ENCODE assay signal across 8 cellular contexts in genomic region chr20:3818155-3819151, GRCh38. TPM values are rescaled to one million over a fixed set of nuclear protein-coding genes. Genes with fewer than 3 reads are reported as not detected.
DNase-seq lines count a peak whose midpoint lies in the region; ATAC-seq and TF ChIP-seq lines count a peak whose summit lies in the region.

No MANE protein-coding gene starts in this region.

- H3K4me2 ChIP-seq in OCI-LY7 (ENCODE audit: low read length), result peak overlapping the region; percentile 47

- peak overlapping the region; percentile 76 for H2AFZ ChIP-seq in OCI-LY7 (ENCODE audit: low read length)

- H3K4me3 ChIP-seq in OCI-LY7 (ENCODE audit: low read depth, low read length, poor library complexity, severe bottlenecking) (no peak overlapping the region), liver (ENCODE audit: low read depth in 1 of 3, low read length in 3 of 3) (no peak overlapping the region), thyroid gland (replicated peaks in 1 of 3) (no peak overlapping the region)

- POLR2A ChIA-PET in OCI-LY7 (lab: Charles Lee), result interaction anchor here (0.6 to 1.8 kb wide), 5 partner anchors 18 to 342 kb away, joined by 3 to 8 read pairs (median 4); partner anchors contain the start of genes ADISSP and CDC25B

- peaks cover 37% of the 10 kb centered on the region for H3K4me1 ChIP-seq in OCI-LY7 (ENCODE audit: insufficient read depth, low read length, poor library complexity, severe bottlenecking)
- H3K4me1 ChIP-seq in liver (ENCODE audit: control insufficient read depth in 4 of 4, insufficient read depth in 4 of 4, low read length in 3 of 4), result peaks cover 0 to 21% (median 13%) of the 10 kb centered on the region in 4 donors
- peaks cover 7 to 29% of the 10 kb centered on the region in 2 donors for H3K4me1 ChIP-seq in thyroid gland

- ATAC-seq in central memory CD8-positive, alpha-beta T cell (replicated peaks; ENCODE audit: extremely low read depth, poor library complexity, severe bottlenecking), result no peak

- peak; percentile 79 to 89 for TF ChIP-seq RAD21 in liver (IDR thresholded peaks at IDR 0.05)

- H3K9me3 Mint-ChIP-seq in central memory CD8-positive, alpha-beta T cell, result no peaks in the 10 kb centered on the region

- H3K9me2 ChIP-seq in OCI-LY7 (ENCODE audit: insufficient read depth, low read length), result no peaks in the 10 kb centered on the region

- DNase-seq in DMS 273 (lab: John Stamatoyannopoulos, UW; ENCODE audit: unreplicated experiment) (peak; percentile 96), HT-29 (ENCODE audit: low spot score) (peak; percentile 90), OCI-LY7 (ENCODE audit: low spot score) (peak; percentile 79), thyroid gland (peak; percentile 72 to 73), ureter (ENCODE audit: low spot score) (no peak)
- DNase-seq in central memory CD8-positive, alpha-beta T cell (ENCODE audit: low spot score in 2 of 2), result no peak
- no peak for DNase-seq in activated CD4-positive, alpha-beta T cell treated with anti-CD3 and anti-CD28 coated beads, Interleukin-2, amount 50 U/mL, for 1 hour

- TF ChIP-seq CTCF in OCI-LY7 (conservative IDR thresholded peaks at IDR 0.05; ENCODE audit: low read length) (peak; percentile 76), liver (IDR thresholded peaks at IDR 0.05; ENCODE audit: low read depth, low read length, missing input control) (peak; percentile 60), thyroid gland (IDR thresholded peaks at IDR 0.05) (peak; percentile 23 to 65 (median 54))

- BruUV-seq in OCI-LY7 (replicated peaks; lab: Mats Ljungman, UMichigan), result no TSS peak

- no peaks in the 10 kb centered on the region for H3K27me3 Mint-ChIP-seq in central memory CD8-positive, alpha-beta T cell

- CTCF ChIA-PET in OCI-LY7 (lab: Charles Lee; ENCODE audit: unreplicated experiment), result interaction anchor here (0.7 to 1.4 kb wide), 7 partner anchors 10 to 66 kb away, joined by 3 to 9 read pairs (median 3); partner anchors contain the start of gene CDC25B

- H3K4me3 Mint-ChIP-seq in central memory CD8-positive, alpha-beta T cell, result peak overlapping the region; percentile 84

- H3K4me1 Mint-ChIP-seq in central memory CD8-positive, alpha-beta T cell, result peaks cover 57% of the 10 kb centered on the region

- H3K27ac Mint-ChIP-seq in central memory CD8-positive, alpha-beta T cell (ENCODE audit: low read depth), result peak overlapping the region; percentile 98

- H3K9me3 ChIP-seq in OCI-LY7 (ENCODE audit: low read length) (no peaks in the 10 kb centered on the region), liver (ENCODE audit: control insufficient read depth in 4 of 4, low read length in 3 of 4) (no peaks in the 10 kb centered on the region), thyroid gland (no peaks in the 10 kb centered on the region)

- no peaks in the 10 kb centered on the region for H4K20me1 ChIP-seq in OCI-LY7 (ENCODE audit: insufficient read depth, low read length)

- peaks cover 13% of the 10 kb centered on the region for H3K36me3 Mint-ChIP-seq in central memory CD8-positive, alpha-beta T cell (ENCODE audit: insufficient read depth)

- intact Hi-C loops in OCI-LY7 (cut with micrococcal nuclease; ENCODE audit: unreplicated experiment), result no loop called here
- intact Hi-C loops in thyroid gland (cut with DNase I), result loop anchor here (2.0 kb wide), 1 partner anchor 30 kb away; no protein-coding TSS in a partner anchor

- peaks cover 9% of the 10 kb centered on the region; the same call in 1 of the 2 replicates for H3K79me2 ChIP-seq in OCI-LY7 (ENCODE audit: insufficient read depth, low read depth, low read length)

- H3K27me3 ChIP-seq in liver (ENCODE audit: control insufficient read depth in 4 of 4, insufficient read depth in 4 of 4, low read length in 3 of 4) (no peaks in the 10 kb centered on the region), thyroid gland (no peaks in the 10 kb centered on the region)

- 80% methylated on average over 8 of the region's 8 CpGs for WGBS in liver
- WGBS in thyroid gland, 2 donors, result 93 to 94% methylated on average over 5 to 8 of the region's 8 CpGs

- H3K36me3 ChIP-seq in OCI-LY7 (ENCODE audit: insufficient read depth, low read length) (peaks cover 7% of the 10 kb centered on the region; the same call in 1 of the 2 replicates), liver (ENCODE audit: control insufficient read depth in 4 of 4, insufficient read depth in 3 of 4, low read depth in 1 of 4, low read length in 3 of 4) (peaks cover 0 to 12% (median 7%) of the 10 kb centered on the region in 4 donors), thyroid gland (peaks cover 8 to 9% of the 10 kb centered on the region in 2 donors)

- H3K27ac ChIP-seq in OCI-LY7 (ENCODE audit: low read depth, low read length, poor library complexity, severe bottlenecking), result peak overlapping the region; percentile 32
- H3K27ac ChIP-seq in liver (ENCODE audit: low read depth in 1 of 2, low read length in 2 of 2), result peak overlapping the region; percentile 6 to 43
- peak overlapping the region in 2 of 3 donors; percentile 12 to 38 for H3K27ac ChIP-seq in thyroid gland

- H3K9ac ChIP-seq in liver (ENCODE audit: low read depth in 1 of 2, low read length in 2 of 2), result no peak overlapping the region

- no peak for TF ChIP-seq POLR2A in thyroid gland (IDR thresholded peaks at IDR 0.05)

TF ChIP-seq in liver, 16 proteins besides CTCF, POLR2A, EP300 and RAD21:
- TF ChIP-seq HNF4A (conservative IDR thresholded peaks at IDR 0.05) (no peak), RXRA (IDR thresholded peaks at IDR 0.05) (peak in 1 of 2 donors; percentile 29)

RNA-seq across cellular contexts. Expression of gene AP5S1, which starts 1.9 kb away (rescaled TPM):
- 40.2 and 41.0 TPM in 2 replicates for total RNA-seq in HT-29 (2014; rRNA removed; shearing (Covaris generic))
- total RNA-seq in OCI-LY7 (2014; rRNA removed; shearing (Covaris generic)), result 6.2 and 9.8 TPM in 2 replicates
- 9.9 and 12.1 TPM in 2 replicates for total RNA-seq in OCI-LY7 (2022)
- total RNA-seq in liver, result 10 to 100 TPM in 1 of 2 donors, 1 to 10 TPM in 1; 9.2 to 14.5 TPM
- polyA plus RNA-seq in liver, result 10 to 100 TPM in 1 of 2 donors, 1 to 10 TPM in 1; 9.1 to 13.1 TPM
- 10 to 100 TPM; 16.0 to 46.3 (median 35.0) TPM for total RNA-seq in thyroid gland
- 13.6 TPM for total RNA-seq in ureter

RNA-seq across cellular contexts. Expression of gene CDC25B, which starts 22.3 kb away (rescaled TPM):
- total RNA-seq in HT-29 (2014; rRNA removed; shearing (Covaris generic)), result 71.1 and 71.6 TPM in 2 replicates
- total RNA-seq in OCI-LY7 (2014; rRNA removed; shearing (Covaris generic)), result 86.1 and 89.2 TPM in 2 replicates
- total RNA-seq in OCI-LY7 (2022) (119 and 147 TPM in 2 replicates), liver (10 to 100 TPM in 1 of 2 donors, 1 to 10 TPM in 1; 4.4 to 11.9 TPM), thyroid gland (10 to 100 TPM; 23.7 to 43.9 (median 27.8) TPM), ureter (16.6 TPM)
- 10 to 100 TPM in 1 of 2 donors, 1 to 10 TPM in 1; 6.5 to 12.9 TPM for polyA plus RNA-seq in liver

RNA-seq across cellular contexts. Expression of gene MAVS, which starts 28.2 kb away (rescaled TPM):
- total RNA-seq in HT-29 (2014; rRNA removed; shearing (Covaris generic)), result 23.8 and 27.3 TPM in 2 replicates
- total RNA-seq in OCI-LY7 (2014; rRNA removed; shearing (Covaris generic)), result 15.3 and 19.8 TPM in 2 replicates
- total RNA-seq in OCI-LY7 (2022), result 35.5 and 37.2 TPM in 2 replicates
- total RNA-seq in liver, result 10 to 100 TPM; 17.2 to 20.9 TPM
- polyA plus RNA-seq in liver, result 1 to 10 TPM; 4.7 to 6.5 TPM
- 10 to 100 TPM; 30.4 to 52.3 (median 39.0) TPM for total RNA-seq in thyroid gland
- 49.2 TPM for total RNA-seq in ureter

RNA-seq across cellular contexts. Expression of gene CENPB, which starts 31.9 kb away (rescaled TPM):
- 205 and 222 TPM in 2 replicates for total RNA-seq in HT-29 (2014; rRNA removed; shearing (Covaris generic))
- total RNA-seq in OCI-LY7 (2014; rRNA removed; shearing (Covaris generic)), result 32.5 and 39.1 TPM in 2 replicates
- total RNA-seq in OCI-LY7 (2022) (31.2 and 34.8 TPM in 2 replicates), liver (10 to 100 TPM; 20.3 to 30.5 TPM), thyroid gland (10 to 100 TPM; 64.8 to 94.9 (median 80.8) TPM), ureter (84.1 TPM)
- polyA plus RNA-seq in liver, result 10 to 100 TPM in 1 of 2 donors, 1 to 10 TPM in 1; 4.5 to 32.4 TPM

RNA-seq across cellular contexts. Expression of gene SPEF1, which starts 37.2 kb away (rescaled TPM):
- 0.81 and 0.92 TPM in 2 replicates for total RNA-seq in HT-29 (2014; rRNA removed; shearing (Covaris generic))
- total RNA-seq in OCI-LY7 (2014; rRNA removed; shearing (Covaris generic)), result 0.09 and 0.10 TPM in 2 replicates
- total RNA-seq in OCI-LY7 (2022) (0.27 TPM in 1 of 2 replicates, not detected in the other), liver (not detected), thyroid gland (1 to 10 TPM in 3 of 4 donors, under 1 TPM in 1; 0.13 to 2.5 (median 2.0) TPM), ureter (0.29 TPM)
- not detected for polyA plus RNA-seq in liver

Comparison
In these comparisons a context has a peak if more than half of its experiments do, and no peak if none do; other contexts are left out.
1. DNase-seq: peak in DMS 273 (single experiment), HT-29 (single experiment), OCI-LY7 (single experiment) and thyroid gland (2 of 2); none in central memory CD8-positive, alpha-beta T cell (0 of 2), ureter (single experiment) and activated CD4-positive, alpha-beta T cell treated with anti-CD3 and anti-CD28 coated beads, Interleukin-2, amount 50 U/mL, for 1 hour (single experiment).
2. Peak in every context shown above with its lines, with median percentiles within 50 percentile points of each other: H3K27ac ChIP-seq and CTCF ChIP-seq.